Comparison of ENCODE assay signal across 23 cellular contexts in the genomic region with DNA sequence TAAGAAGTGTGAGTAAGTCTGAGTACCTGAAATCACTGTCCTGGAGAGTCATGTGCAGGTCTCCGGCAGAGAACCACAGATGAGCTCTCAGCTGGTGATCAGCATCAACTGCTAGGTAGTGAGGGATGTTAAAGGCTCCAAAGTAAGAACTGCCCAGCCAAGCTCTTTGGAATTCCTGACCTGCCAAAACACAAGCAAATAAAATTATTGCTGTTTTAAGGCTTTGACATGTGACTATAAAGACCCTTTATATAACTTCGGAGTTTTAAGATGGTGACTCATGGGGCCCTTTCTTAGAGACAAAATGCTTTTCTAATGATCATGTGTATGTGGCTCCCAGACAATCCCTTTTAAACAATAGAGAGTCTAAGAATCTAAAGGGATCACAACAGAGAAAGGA.
A peak's percentile ranks its signal among the peaks of the same experiment; 100 is the strongest.
DNase-seq lines count a peak whose midpoint lies in the region; ATAC-seq, FAIRE-seq and TF ChIP-seq lines count a peak whose summit lies in the region.
"Had no signal": no experiment of that assay in that cellular context is flagged by ENCODE, and none has a peak within 500 bp of the region (broad histone marks: within the 10 kb centered on the region; RNA-seq: fewer than 3 reads in every experiment).

No MANE protein-coding gene starts in this region.

- H3K4me1 Mint-ChIP-seq in astrocyte (ENCODE audit: low read depth, unreplicated experiment): peaks cover 5% of the 10 kb centered on the region
- H3K4me1 Mint-ChIP-seq: CD4-positive, CD25-positive, alpha-beta regulatory T cell; H9 had no signal

- H3K4me2 ChIP-seq in astrocyte (ENCODE audit: low read length) (peak overlapping the region; percentile 33), trophoblast cell (ENCODE audit: low read length) (no peak overlapping the region)

- H3K79me1 ChIP-seq in trophoblast cell (ENCODE audit: low read length): no peaks in the 10 kb centered on the region

- H3K4ac ChIP-seq in trophoblast cell (ENCODE audit: low read depth, low read length): no peak overlapping the region

- H3K23ac ChIP-seq in trophoblast cell (ENCODE audit: low read length): peak overlapping the region; percentile 75

- H2AK5ac ChIP-seq in trophoblast cell (ENCODE audit: low read length): no peak overlapping the region

- H3K36me3 ChIP-seq in astrocyte (ENCODE audit: insufficient read depth, low read length) (no peaks in the 10 kb centered on the region), trophoblast cell (ENCODE audit: control insufficient read depth in 1 of 2, insufficient read depth in 2 of 2, low read length in 2 of 2) (no peaks in the 10 kb centered on the region)

- no peak for FAIRE-seq in astrocyte (lab: Jason Lieb, UNC)
- FAIRE-seq: A204.1, GM12891, GM18507, RCC 7860 had no signal

- intact Hi-C loops in right cardiac atrium (cut with DNase I): no loop called here
- intact Hi-C loops in posterior vena cava (cut with DNase I): no loop called here

- no peak overlapping the region for H3K27ac ChIP-seq in astrocyte (ENCODE audit: low read depth, low read length)
- H3K27ac ChIP-seq in trophoblast cell (ENCODE audit: low read depth, low read length): no peak overlapping the region
- no peak overlapping the region for H3K27ac ChIP-seq in right cardiac atrium (ENCODE audit: low read length)

- H3K9ac ChIP-seq in astrocyte (ENCODE audit: low read length) (no peak overlapping the region), trophoblast cell (ENCODE audit: low read length) (no peak overlapping the region)

- no peak overlapping the region for H2BK120ac ChIP-seq in trophoblast cell (ENCODE audit: insufficient read depth, low read length, poor library complexity)

- no peak overlapping the region for H2BK5ac ChIP-seq in trophoblast cell (ENCODE audit: low read depth, low read length, poor library complexity)

- no peak overlapping the region for H3K27ac Mint-ChIP-seq in astrocyte (ENCODE audit: unreplicated experiment)
- H3K27ac Mint-ChIP-seq: CD4-positive, CD25-positive, alpha-beta regulatory T cell; H9 had no signal

- no peaks in the 10 kb centered on the region for H3K27me3 Mint-ChIP-seq in astrocyte (ENCODE audit: low read depth, unreplicated experiment)
- H3K27me3 Mint-ChIP-seq: CD4-positive, CD25-positive, alpha-beta regulatory T cell had no signal

- H3K18ac ChIP-seq in trophoblast cell (ENCODE audit: low read length): no peak overlapping the region

- H3K4me3 ChIP-seq in astrocyte (ENCODE audit: insufficient read depth, low read depth, low read length) (no peak overlapping the region), trophoblast cell (ENCODE audit: low read depth, low read length) (no peak overlapping the region), right cardiac atrium (ENCODE audit: low read length) (no peak overlapping the region)

- H3K79me2 ChIP-seq in astrocyte (ENCODE audit: insufficient read depth, low read length) (no peaks in the 10 kb centered on the region), trophoblast cell (ENCODE audit: control insufficient read depth, insufficient read depth, low read length, poor library complexity) (no peaks in the 10 kb centered on the region)

- no peak overlapping the region for H2BK12ac ChIP-seq in trophoblast cell (ENCODE audit: low read length)

- no peak overlapping the region for H4K12ac ChIP-seq in trophoblast cell (ENCODE audit: low read depth, low read length)

- no peaks in the 10 kb centered on the region for H3K9me3 Mint-ChIP-seq in astrocyte (ENCODE audit: unreplicated experiment)
- H3K9me3 Mint-ChIP-seq: H9 had no signal

- no peak overlapping the region for H4K91ac ChIP-seq in trophoblast cell (ENCODE audit: low read depth, low read length)

- no peak overlapping the region for H3K4me3 Mint-ChIP-seq in astrocyte (ENCODE audit: unreplicated experiment)
- H3K4me3 Mint-ChIP-seq: CD4-positive, CD25-positive, alpha-beta regulatory T cell; H9 had no signal

- no CpG with 5 or more reads among the region's 2 CpGs for WGBS in trophoblast cell (ENCODE audit: extremely low coverage, insufficient coverage, insufficient read length)
- 90% methylated on average over 2 of the region's 2 CpGs for WGBS in right cardiac atrium

- H3K9me3 ChIP-seq in astrocyte (ENCODE audit: insufficient read depth, low read depth, low read length) (no peaks in the 10 kb centered on the region), trophoblast cell (ENCODE audit: insufficient read depth, low read depth, low read length) (no peaks in the 10 kb centered on the region), right cardiac atrium (ENCODE audit: control insufficient read depth, low read length) (no peaks in the 10 kb centered on the region)
- H3K9me3 ChIP-seq: BE2C had no signal

- DNase-seq in COLO829 (ENCODE audit: low spot score) (peak; percentile 31), HT1080 (ENCODE audit: low read depth) (peak; percentile 78), astrocyte (ENCODE audit: low read depth) (peak; percentile 54), trophoblast cell (no peak), KG1 (lab: John Stamatoyannopoulos, UW) (no peak), right cardiac atrium (no peak), posterior vena cava (ENCODE audit: low spot score) (no peak)
- DNase-seq: BE2C; Calu3; CD4-positive, CD25-positive, alpha-beta regulatory T cell; DMS53; EL; H9; NCI-H1694 treated with DMSO at 0.1 percent for 48 hours; NCI-H510A; NCI-H748 treated with DMSO at 0.1 percent for 48 hours; NK-92 treated with Interleukin-12 subunit alpha and Interleukin-12 subunit beta, amount 100 ng/mL, for 24 hours; SHP77 had no signal

- no peak overlapping the region for H2AFZ ChIP-seq in astrocyte (ENCODE audit: low read depth, low read length)
- H2AFZ ChIP-seq in trophoblast cell (ENCODE audit: insufficient read depth, low read length, poor library complexity): no peak overlapping the region

- no peaks in the 10 kb centered on the region for H4K20me1 ChIP-seq in astrocyte (ENCODE audit: insufficient read depth, low read length)

- no peak for ATAC-seq in right cardiac atrium
- ATAC-seq: SK-N-SH treated with all-trans-retinoic acid at 6 μM for 48 hours had no signal

- H3K14ac ChIP-seq in trophoblast cell (ENCODE audit: low read length): no peak overlapping the region

- no peak overlapping the region for H4K8ac ChIP-seq in trophoblast cell (ENCODE audit: low read depth, low read length)

- H3K36me3 Mint-ChIP-seq in astrocyte (ENCODE audit: low read depth, unreplicated experiment): no peaks in the 10 kb centered on the region
- H3K36me3 Mint-ChIP-seq: CD4-positive, CD25-positive, alpha-beta regulatory T cell had no signal

- TF ChIP-seq CTCF in astrocyte (IDR thresholded peaks at IDR 0.05; ENCODE audit: insufficient read depth, low read depth, low read length): no peak

- H3K27me3 ChIP-seq in astrocyte (ENCODE audit: insufficient read depth, low read length): no peaks in the 10 kb centered on the region
- H3K27me3 ChIP-seq in trophoblast cell (ENCODE audit: insufficient read depth, low read length): no peaks in the 10 kb centered on the region
- no peaks in the 10 kb centered on the region for H3K27me3 ChIP-seq in right cardiac atrium (ENCODE audit: control insufficient read depth, insufficient read depth)
- H3K27me3 ChIP-seq: BE2C had no signal

- H3K4me1 ChIP-seq in astrocyte (ENCODE audit: insufficient read depth, low read length): peaks cover 4% of the 10 kb centered on the region
- no peaks in the 10 kb centered on the region for H3K4me1 ChIP-seq in trophoblast cell (ENCODE audit: control insufficient read depth in 1 of 2, insufficient read depth in 2 of 2, low read length in 2 of 2)
- H3K4me1 ChIP-seq in right cardiac atrium (ENCODE audit: control insufficient read depth, insufficient read depth, low read length): no peaks in the 10 kb centered on the region

Comparison
In these comparisons a context has a peak if more than half of its experiments do, and no peak if none do; other contexts are left out.
1. DNase-seq: peak in COLO829 (single experiment), HT1080 (single experiment) and astrocyte (single experiment); none in trophoblast cell (0 of 2), KG1 (single experiment), right cardiac atrium (0 of 3) and posterior vena cava (single experiment).